ENCODE assay signal across 24 cellular contexts in genomic region chr12:91590991-91591987, GRCh38.
A peak's percentile ranks its signal among the peaks of the same experiment; 100 is the strongest.
DNase-seq lines count a peak whose midpoint lies in the region; ATAC-seq, FAIRE-seq and TF ChIP-seq lines count a peak whose summit lies in the region.
"Had no signal": no experiment of that assay in that cellular context is flagged by ENCODE, and none has a peak within 500 bp of the region (broad histone marks: within the 10 kb centered on the region; RNA-seq: fewer than 3 reads in every experiment).

No MANE protein-coding gene starts in this region.

- TF ChIP-seq CTCF in activated CD8-positive, alpha-beta T cell treated with anti-CD3 and anti-CD28 coated beads for 36 hours (IDR thresholded peaks at IDR 0.05): no peak
- TF ChIP-seq CTCF in DND-41 (IDR thresholded peaks at IDR 0.05; ENCODE audit: borderline replicate concordance, extremely low read depth, low read length, poor library complexity, severe bottlenecking) (no peak), PC-3 (conservative IDR thresholded peaks at IDR 0.05; ENCODE audit: low read depth, low read length) (no peak)

- DNase-seq in activated CD8-positive, alpha-beta T cell treated with anti-CD3 and anti-CD28 coated beads for 36 hours: no peak
- no peak for DNase-seq in activated CD8-positive, alpha-beta T cell treated with anti-CD3 and anti-CD28 coated beads, Interleukin-2, amount 10 ng/mL, durations not matched to agents 7 days and 5 days
- DNase-seq in DND-41: no peak
- peak; percentile 75 for DNase-seq in PC-3
- no peak for DNase-seq in kidney glomerular epithelial cell (lab: John Stamatoyannopoulos, UW)
- no peak for DNase-seq in MV-4-11 (lab: John Stamatoyannopoulos, UW)
- DNase-seq: Calu3; CD8-positive, alpha-beta memory T cell; DMS79; H9; HFFc6; KG1; NCI-H1092 treated with DMSO at 0.1 percent for 48 hours; NCI-H1436 treated with DMSO at 0.1 percent for 48 hours; NCI-H1930; NCI-H510A; RPMI8226; SHP77; SW 1271 had no signal

- H3K27me3 ChIP-seq in DND-41 (ENCODE audit: insufficient read depth, low read length, poor library complexity) (no peaks in the 10 kb centered on the region), PC-3 (ENCODE audit: low read length) (no peaks in the 10 kb centered on the region)

- H3K36me3 ChIP-seq in DND-41 (ENCODE audit: insufficient read depth, low read length) (no peaks in the 10 kb centered on the region), PC-3 (ENCODE audit: low read depth, low read length) (no peaks in the 10 kb centered on the region)

- FAIRE-seq in islet of Langerhans (lab: Jason Lieb, UNC): peak; percentile 38

- H2AFZ ChIP-seq in DND-41 (ENCODE audit: low read depth, low read length): 0 out of 2 replicates have a peak overlapping the region, but pooled peaks have one; percentile 29
- H2AFZ ChIP-seq in PC-3 (ENCODE audit: low read length): no peak overlapping the region

- intact Hi-C loops in activated CD8-positive, alpha-beta T cell treated with anti-CD3 and anti-CD28 coated beads for 36 hours (cut with micrococcal nuclease): no loop called here
- intact Hi-C loops in PC-3 (cut with micrococcal nuclease): no loop called here

- H3K9ac ChIP-seq in DND-41 (ENCODE audit: low read depth, low read length): no peak overlapping the region
- H3K9ac ChIP-seq in PC-3 (ENCODE audit: low read length): no peak overlapping the region

- no peak overlapping the region for H3K27ac ChIP-seq in DND-41 (ENCODE audit: low read length)
- H3K27ac ChIP-seq in PC-3 (ENCODE audit: low read length): peak overlapping the region; percentile 69
- H3K27ac ChIP-seq: C4-2B, HL-60, SK-N-MC had no signal

- CTCF ChIA-PET in activated CD8-positive, alpha-beta T cell treated with anti-CD3 and anti-CD28 coated beads for 36 hours (lab: Charles Lee): no interaction called here
- CTCF ChIA-PET in activated CD8-positive, alpha-beta T cell treated with anti-CD3 and anti-CD28 coated beads, Interleukin-2, amount 10 ng/mL, durations not matched to agents 7 days and 5 days (lab: Charles Lee): no interaction called here
- CTCF ChIA-PET in PC-3 (lab: Charles Lee): no interaction called here

- H3K4me3 Mint-ChIP-seq in activated CD8-positive, alpha-beta T cell treated with anti-CD3 and anti-CD28 coated beads for 36 hours: no peak overlapping the region
- no peak overlapping the region for H3K4me3 Mint-ChIP-seq in activated CD8-positive, alpha-beta T cell treated with anti-CD3 and anti-CD28 coated beads, Interleukin-2, amount 10 ng/mL, durations not matched to agents 7 days and 5 days
- H3K4me3 Mint-ChIP-seq: CD8-positive, alpha-beta memory T cell; H9; HFFc6 had no signal

- POLR2A ChIA-PET in activated CD8-positive, alpha-beta T cell treated with anti-CD3 and anti-CD28 coated beads for 36 hours (lab: Charles Lee): no interaction called here
- POLR2A ChIA-PET in activated CD8-positive, alpha-beta T cell treated with anti-CD3 and anti-CD28 coated beads, Interleukin-2, amount 10 ng/mL, durations not matched to agents 7 days and 5 days (lab: Charles Lee): no interaction called here
- POLR2A ChIA-PET in PC-3 (lab: Charles Lee; ENCODE audit: unreplicated experiment): interaction anchor here (0.6 kb wide), 1 partner anchor 68 kb away, joined by 3 read pairs; no protein-coding TSS in a partner anchor

- H3K4me2 ChIP-seq in DND-41 (ENCODE audit: insufficient read depth, low read length) (no peak overlapping the region), PC-3 (ENCODE audit: low read length) (peak overlapping the region; percentile 15)

- H3K9me3 ChIP-seq in DND-41 (ENCODE audit: insufficient read depth, low read length, severe bottlenecking) (no peaks in the 10 kb centered on the region), PC-3 (ENCODE audit: low read length) (no peaks in the 10 kb centered on the region)

- no peaks in the 10 kb centered on the region for H3K36me3 Mint-ChIP-seq in activated CD8-positive, alpha-beta T cell treated with anti-CD3 and anti-CD28 coated beads for 36 hours (ENCODE audit: low read depth)
- H3K36me3 Mint-ChIP-seq in activated CD8-positive, alpha-beta T cell treated with anti-CD3 and anti-CD28 coated beads, Interleukin-2, amount 10 ng/mL, durations not matched to agents 7 days and 5 days (ENCODE audit: low read depth): no peaks in the 10 kb centered on the region

- H3K27ac Mint-ChIP-seq in activated CD8-positive, alpha-beta T cell treated with anti-CD3 and anti-CD28 coated beads for 36 hours: no peak overlapping the region
- no peak overlapping the region for H3K27ac Mint-ChIP-seq in activated CD8-positive, alpha-beta T cell treated with anti-CD3 and anti-CD28 coated beads, Interleukin-2, amount 10 ng/mL, durations not matched to agents 7 days and 5 days
- H3K27ac Mint-ChIP-seq: CD8-positive, alpha-beta memory T cell; H9; HFFc6 had no signal

- H4K20me1 ChIP-seq in DND-41 (ENCODE audit: insufficient read depth, low read length) (no peaks in the 10 kb centered on the region), PC-3 (ENCODE audit: low read length) (no peaks in the 10 kb centered on the region)

- ATAC-seq in activated CD8-positive, alpha-beta T cell treated with anti-CD3 and anti-CD28 coated beads for 36 hours: peak; percentile 39
- no peak for ATAC-seq in activated CD8-positive, alpha-beta T cell treated with anti-CD3 and anti-CD28 coated beads, Interleukin-2, amount 10 ng/mL, durations not matched to agents 7 days and 5 days
- ATAC-seq in DND-41 (ENCODE audit: insufficient read depth, low read depth) (no peak), PC-3 (peak; percentile 94), HG02678 (IDR thresholded peaks at IDR 0.05; ENCODE audit: unreplicated experiment) (no peak)

- no peaks in the 10 kb centered on the region for H3K27me3 Mint-ChIP-seq in activated CD8-positive, alpha-beta T cell treated with anti-CD3 and anti-CD28 coated beads for 36 hours
- H3K27me3 Mint-ChIP-seq in activated CD8-positive, alpha-beta T cell treated with anti-CD3 and anti-CD28 coated beads, Interleukin-2, amount 10 ng/mL, durations not matched to agents 7 days and 5 days (ENCODE audit: low read depth): no peaks in the 10 kb centered on the region

- H3K4me1 ChIP-seq in DND-41 (ENCODE audit: insufficient read depth, low read length): no peaks in the 10 kb centered on the region
- H3K4me1 ChIP-seq in PC-3 (ENCODE audit: insufficient read depth, low read length): peaks cover 12% of the 10 kb centered on the region

- no peaks in the 10 kb centered on the region for H3K9me3 Mint-ChIP-seq in activated CD8-positive, alpha-beta T cell treated with anti-CD3 and anti-CD28 coated beads for 36 hours
- H3K9me3 Mint-ChIP-seq in activated CD8-positive, alpha-beta T cell treated with anti-CD3 and anti-CD28 coated beads, Interleukin-2, amount 10 ng/mL, durations not matched to agents 7 days and 5 days (ENCODE audit: insufficient read depth): no peaks in the 10 kb centered on the region
- H3K9me3 Mint-ChIP-seq: CD8-positive, alpha-beta memory T cell; H9; HFFc6 had no signal

- H3F3A ChIP-seq in PC-3 (ENCODE audit: low read length, unreplicated experiment): no peaks in the 10 kb centered on the region

- H3K4me3 ChIP-seq in DND-41 (ENCODE audit: low read depth in 1 of 2, low read length in 2 of 2) (no peak overlapping the region), PC-3 (ENCODE audit: low read length) (no peak overlapping the region)
- H3K4me3 ChIP-seq: SK-N-MC had no signal

- H3K79me2 ChIP-seq in DND-41 (ENCODE audit: insufficient read depth, low read length) (no peaks in the 10 kb centered on the region), PC-3 (ENCODE audit: low read length) (no peaks in the 10 kb centered on the region)

- no TSS peak for BruUV-seq in PC-3 (replicated peaks; lab: Mats Ljungman, UMichigan)

- peaks cover 7% of the 10 kb centered on the region for H3K4me1 Mint-ChIP-seq in activated CD8-positive, alpha-beta T cell treated with anti-CD3 and anti-CD28 coated beads for 36 hours (ENCODE audit: low read depth)
- peaks cover 6% of the 10 kb centered on the region for H3K4me1 Mint-ChIP-seq in activated CD8-positive, alpha-beta T cell treated with anti-CD3 and anti-CD28 coated beads, Interleukin-2, amount 10 ng/mL, durations not matched to agents 7 days and 5 days (ENCODE audit: low read depth)

- H3K9me2 ChIP-seq in PC-3 (replicated peaks; ENCODE audit: low read length): no peaks in the 10 kb centered on the region

Comparison
In these comparisons a context has a peak if more than half of its experiments do, and no peak if none do; other contexts are left out.
1. ATAC-seq: peak in activated CD8-positive, alpha-beta T cell treated with anti-CD3 and anti-CD28 coated beads for 36 hours (single experiment) and PC-3 (single experiment); none in activated CD8-positive, alpha-beta T cell treated with anti-CD3 and anti-CD28 coated beads, Interleukin-2, amount 10 ng/mL, durations not matched to agents 7 days and 5 days (single experiment), DND-41 (single experiment) and HG02678 (single experiment).